2 cellular contexts compared by ENCODE assay signal in genomic region chr2:224736227-224736626, GRCh38.
TF ChIP-seq lines count a peak whose summit lies in the region.

No MANE protein-coding gene starts in this region.

TF ChIP-seq in A549, 52 proteins besides CTCF, POLR2A, EP300 and RAD21 (continued from another document):
- TF ChIP-seq FOSL2 (IDR thresholded peaks at IDR 0.05), result no peak
- no peak for TF ChIP-seq FOSL2 (CRISPR knock-in tag; IDR thresholded peaks at IDR 0.05)
- peak; percentile 86 for TF ChIP-seq ZFP36 (IDR thresholded peaks at IDR 0.05; ENCODE audit: borderline replicate concordance, partially characterized antibody)
TF ChIP-seq in A549: peak in this region for 1.

TF ChIP-seq in HEK293, 187 proteins besides CTCF, POLR2A, EP300 and RAD21 (continued from another document):
- TF ChIP-seq SETDB1 (IDR thresholded peaks at IDR 0.05; ENCODE audit: insufficient read length, low read length), result peak; percentile 80
- TF ChIP-seq ZNF529 (tag by site-specific recombination; IDR thresholded peaks at IDR 0.05; ENCODE audit: insufficient replicate concordance), result no peak
TF ChIP-seq in HEK293: peak in this region for 3.
